In the genomic region with DNA sequence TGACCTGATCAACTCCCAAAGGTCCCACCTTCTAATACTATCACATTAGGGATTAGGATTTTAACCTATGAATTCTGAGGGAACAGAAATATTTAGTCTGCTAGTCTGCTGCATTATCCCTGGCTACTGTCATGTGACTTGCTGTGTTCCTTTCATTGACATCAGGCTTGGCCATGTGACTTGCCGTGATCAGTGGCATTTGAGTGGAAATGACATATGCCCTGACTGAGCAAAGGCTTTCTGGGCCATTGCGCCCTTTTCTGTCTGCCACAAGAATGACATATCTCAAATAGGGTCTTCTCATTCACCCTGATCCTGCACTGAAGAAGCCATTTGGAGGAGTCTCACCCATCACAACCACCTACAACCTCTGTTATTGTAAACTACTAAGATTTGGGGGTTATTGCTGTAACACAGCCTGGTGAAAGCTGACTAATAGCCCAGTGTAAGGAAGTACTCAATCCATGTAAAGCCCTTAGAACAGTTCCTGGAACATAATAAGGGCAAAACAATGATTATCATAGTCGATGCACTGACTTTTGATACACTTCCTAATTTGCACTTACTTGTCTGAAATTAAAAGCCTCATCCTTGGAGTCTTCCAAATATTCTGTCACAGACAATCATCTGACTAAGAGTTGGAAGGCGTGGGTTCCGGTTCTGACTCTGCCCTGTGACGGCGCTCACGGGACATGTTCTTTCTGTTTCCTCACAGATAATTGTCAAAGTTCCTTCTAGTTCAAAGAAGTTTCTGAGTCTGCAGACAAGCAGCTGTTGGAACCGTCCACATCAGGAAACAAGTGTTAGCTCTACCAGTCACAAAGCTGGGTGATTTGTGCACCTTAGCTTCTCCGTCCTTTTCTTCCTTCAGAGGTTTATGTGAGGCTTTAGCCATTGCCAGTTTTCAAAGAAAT, we compare ENCODE assay signal across 7 cellular contexts. TPM values are rescaled to one million over a fixed set of nuclear protein-coding genes. Genes with fewer than 3 reads are reported as not detected.
DNase-seq lines count a peak whose midpoint lies in the region; ATAC-seq, FAIRE-seq and TF ChIP-seq lines count a peak whose summit lies in the region.

No MANE protein-coding gene starts in this region.

- H3K4me3 Mint-ChIP-seq in activated T-helper 1 cell treated with anti-CD3 and anti-CD28 coated beads, Interleukin-12 subunit alpha, Interleukin-12 subunit beta, Interleukin-2, Interleukin-4 antibody, amounts not matched to agents 30 ng/mL and 10 ng/mL and 1 ng/mL, durations not matched to agents 14 hours and 24 hours and 36 hours: peak overlapping the region; percentile 30

- peaks cover 11% of the 10 kb centered on the region for H3K27me3 Mint-ChIP-seq in activated T-helper 1 cell treated with anti-CD3 and anti-CD28 coated beads, Interleukin-12 subunit alpha, Interleukin-12 subunit beta, Interleukin-2, Interleukin-4 antibody, amounts not matched to agents 30 ng/mL and 10 ng/mL and 1 ng/mL, durations not matched to agents 14 hours and 24 hours and 36 hours (ENCODE audit: insufficient read depth)

- peaks cover 36% of the 10 kb centered on the region for H3K4me1 Mint-ChIP-seq in activated T-helper 1 cell treated with anti-CD3 and anti-CD28 coated beads, Interleukin-12 subunit alpha, Interleukin-12 subunit beta, Interleukin-2, Interleukin-4 antibody, amounts not matched to agents 30 ng/mL and 10 ng/mL and 1 ng/mL, durations not matched to agents 14 hours and 24 hours and 36 hours (ENCODE audit: low read depth)

- H3K9me3 ChIP-seq in kidney (ENCODE audit: control insufficient read depth in 1 of 2, low read length in 2 of 2): no peaks in the 10 kb centered on the region
- H3K9me3 ChIP-seq in BE2C: no peaks in the 10 kb centered on the region

- H3K27ac ChIP-seq in kidney (ENCODE audit: low read depth in 2 of 2, low read length in 2 of 2): peak overlapping the region; percentile 52 to 73

- H3K4me3 ChIP-seq in kidney (ENCODE audit: low read length in 2 of 2) (no peak overlapping the region), BE2C (ENCODE audit: low read depth, low read length) (no peak overlapping the region)

- DNase-seq in NCI-H82 treated with DMSO at 0.1 percent for 48 hours (lab: John Stamatoyannopoulos, UW; ENCODE audit: unreplicated experiment) (peak; percentile 68), kidney (peak; percentile 87), BE2C (no peak), NCI-H1105 treated with DMSO at 0.1 percent for 48 hours (lab: John Stamatoyannopoulos, UW) (no peak)
- DNase-seq in activated T-helper 1 cell treated with anti-CD3 and anti-CD28 coated beads, Interleukin-12 subunit alpha, Interleukin-12 subunit beta, Interleukin-2, Interleukin-4 antibody, amounts not matched to agents 30 ng/mL and 10 ng/mL and 1 ng/mL, durations not matched to agents 14 hours and 24 hours and 36 hours (ENCODE audit: low spot score): peak; percentile 48
- DNase-seq in stimulated activated CD8-positive, alpha-beta memory T cell treated with anti-CD3 and anti-CD28 coated beads, Interleukin-15, amount 100 ng/mL, for 1 hour (ENCODE audit: low read depth): peak; percentile 27

- peak overlapping the region; percentile 45 for H3K27ac Mint-ChIP-seq in activated T-helper 1 cell treated with anti-CD3 and anti-CD28 coated beads, Interleukin-12 subunit alpha, Interleukin-12 subunit beta, Interleukin-2, Interleukin-4 antibody, amounts not matched to agents 30 ng/mL and 10 ng/mL and 1 ng/mL, durations not matched to agents 14 hours and 24 hours and 36 hours

- no peak for TF ChIP-seq CTCF in kidney (IDR thresholded peaks at IDR 0.05; ENCODE audit: borderline replicate concordance, extremely low read depth, insufficient read depth)
- no peak for TF ChIP-seq CTCF in BE2C (IDR thresholded peaks at IDR 0.05; ENCODE audit: low read depth, low read length)

- peak; percentile 53 for ATAC-seq in GM21526 (IDR thresholded peaks at IDR 0.05; ENCODE audit: low FRiP score, unreplicated experiment)

- H3K9me3 Mint-ChIP-seq in activated T-helper 1 cell treated with anti-CD3 and anti-CD28 coated beads, Interleukin-12 subunit alpha, Interleukin-12 subunit beta, Interleukin-2, Interleukin-4 antibody, amounts not matched to agents 30 ng/mL and 10 ng/mL and 1 ng/mL, durations not matched to agents 14 hours and 24 hours and 36 hours: no peaks in the 10 kb centered on the region

- H3K4me1 ChIP-seq in kidney (ENCODE audit: control insufficient read depth in 1 of 2, insufficient read depth in 1 of 2, low read depth in 1 of 2, low read length in 2 of 2): peaks cover 0 to 4% of the 10 kb centered on the region in 2 donors
- H3K4me1 ChIP-seq in BE2C: no peaks in the 10 kb centered on the region

- 0 out of 2 replicates have a peak, but pooled peaks cover 3% of the 10 kb centered on the region for H3K27me3 ChIP-seq in BE2C

- no peak for FAIRE-seq in kidney (lab: Jason Lieb, UNC)

- H3K9ac ChIP-seq in kidney (ENCODE audit: low read length in 2 of 2): no peak overlapping the region

- no peaks in the 10 kb centered on the region for H3K36me3 Mint-ChIP-seq in activated T-helper 1 cell treated with anti-CD3 and anti-CD28 coated beads, Interleukin-12 subunit alpha, Interleukin-12 subunit beta, Interleukin-2, Interleukin-4 antibody, amounts not matched to agents 30 ng/mL and 10 ng/mL and 1 ng/mL, durations not matched to agents 14 hours and 24 hours and 36 hours (ENCODE audit: low read depth)

- H3K36me3 ChIP-seq in kidney (ENCODE audit: control insufficient read depth in 1 of 2, insufficient read depth in 2 of 2, low read length in 2 of 2) (no peaks in the 10 kb centered on the region), BE2C (no peaks in the 10 kb centered on the region)

- intact Hi-C loops in activated T-helper 1 cell treated with anti-CD3 and anti-CD28 coated beads, Interleukin-12 subunit alpha, Interleukin-12 subunit beta, Interleukin-2, Interleukin-4 antibody, amounts not matched to agents 30 ng/mL and 10 ng/mL and 1 ng/mL, durations not matched to agents 14 hours and 24 hours and 36 hours (cut with micrococcal nuclease): loop anchor here (1.0 to 2.0 kb wide), 3 partner anchors 13 to 58 kb away; no protein-coding TSS in a partner anchor
- intact Hi-C loops in kidney (cut with DNase I): no loop called here

RNA-seq across cellular contexts. Expression of a gene that starts 33.2 kb away (rescaled TPM):
- total RNA-seq in activated T-helper 1 cell treated with anti-CD3 and anti-CD28 coated beads, Interleukin-12 subunit alpha, Interleukin-12 subunit beta, Interleukin-2, Interleukin-4 antibody, amounts not matched to agents 30 ng/mL and 10 ng/mL and 1 ng/mL, durations not matched to agents 14 hours and 24 hours and 36 hours: 3.6 and 3.7 TPM in 2 replicates
- total RNA-seq in kidney: 15.0 TPM
- 8.3 TPM for polyA plus RNA-seq in kidney (ENCODE audit: insufficient read depth, low read depth, low replicate concordance)
- not detected for polyA plus RNA-seq in BE2C (2012; ENCODE audit: insufficient read depth, insufficient read length, low read depth)

Comparison
In these comparisons a context has a peak if more than half of its experiments do, and no peak if none do; other contexts are left out.
1. DNase-seq: peak in NCI-H82 treated with DMSO at 0.1 percent for 48 hours (single experiment), activated T-helper 1 cell treated with anti-CD3 and anti-CD28 coated beads, Interleukin-12 subunit alpha, Interleukin-12 subunit beta, Interleukin-2, Interleukin-4 antibody, amounts not matched to agents 30 ng/mL and 10 ng/mL and 1 ng/mL, durations not matched to agents 14 hours and 24 hours and 36 hours (single experiment), kidney (single experiment) and stimulated activated CD8-positive, alpha-beta memory T cell treated with anti-CD3 and anti-CD28 coated beads, Interleukin-15, amount 100 ng/mL, for 1 hour (single experiment); none in BE2C (single experiment) and NCI-H1105 treated with DMSO at 0.1 percent for 48 hours (single experiment).